ENCODE assay signal across 15 cellular contexts in the genomic region with DNA sequence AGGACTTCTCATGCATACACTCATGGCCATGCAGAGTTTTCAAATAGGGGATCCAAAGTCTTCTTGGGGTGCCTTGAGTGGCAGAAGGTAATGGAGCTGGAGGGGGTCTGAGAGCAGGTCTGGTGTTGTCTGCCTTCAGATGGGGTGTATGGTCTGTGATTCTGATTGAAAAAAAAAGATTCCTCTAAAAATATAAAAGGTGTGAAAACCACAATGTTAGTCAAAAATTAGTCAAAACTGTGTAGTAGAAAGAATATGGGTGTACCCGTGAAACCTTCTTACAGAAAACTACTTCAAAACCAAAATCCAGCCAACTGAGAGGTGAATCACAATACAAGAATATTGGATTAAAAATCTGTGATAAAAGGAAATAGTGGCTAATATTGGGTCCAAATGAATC. TPM values are rescaled to one million over a fixed set of nuclear protein-coding genes. Genes with fewer than 3 reads are reported as not detected.
A peak's percentile ranks its signal among the peaks of the same experiment; 100 is the strongest.
DNase-seq lines count a peak whose midpoint lies in the region; ATAC-seq, FAIRE-seq and TF ChIP-seq lines count a peak whose summit lies in the region.
"Had no signal": no experiment of that assay in that cellular context is flagged by ENCODE, and none has a peak within 500 bp of the region (broad histone marks: within the 10 kb centered on the region; RNA-seq: fewer than 3 reads in every experiment).

No MANE protein-coding gene starts in this region.

- TF ChIP-seq CTCF in GM12865 (IDR thresholded peaks at IDR 0.05; ENCODE audit: insufficient read depth, low read depth, low read length, missing control alignments), result no peak

- H3K4me3 Mint-ChIP-seq in effector memory CD8-positive, alpha-beta T cell, result peak overlapping the region; percentile 63 to 64
- H3K4me3 Mint-ChIP-seq: neural crest cell had no signal

- DNase-seq in GM12865 (ENCODE audit: low read depth) (peak; percentile 45), GM12891 (ENCODE audit: insufficient read length, low spot score) (no peak), NCI-H2029 treated with DMSO at 0.1 percent for 48 hours (lab: John Stamatoyannopoulos, UW) (no peak)
- DNase-seq in effector memory CD8-positive, alpha-beta T cell, result no peak
- DNase-seq in stimulated activated CD4-positive, alpha-beta T cell treated with anti-CD3 and anti-CD28 coated beads, Interleukin-15, amount 100 ng/mL, for 24 hours, result no peak
- DNase-seq: C1 segment of cervical spinal cord; left lung; NCI-H2107; NK-92 treated with Interleukin-12 subunit alpha and Interleukin-12 subunit beta, amount 100 ng/mL, for 24 hours; WERI-Rb-1 had no signal

- H3K27me3 Mint-ChIP-seq in effector memory CD8-positive, alpha-beta T cell, result no peaks in the 10 kb centered on the region

- H3K36me3 Mint-ChIP-seq in effector memory CD8-positive, alpha-beta T cell (ENCODE audit: insufficient read depth), result peaks cover 18% of the 10 kb centered on the region

- TF ChIP-seq POLR2A in GM12891 (IDR thresholded peaks at IDR 0.05; ENCODE audit: low read depth, low read length), result no peak

- H3K4me3 ChIP-seq in GM12865 (ENCODE audit: low read depth, low read length), result no peak overlapping the region
- H3K4me3 ChIP-seq: HAP-1, left lung had no signal

- no peak for FAIRE-seq in GM12891 (lab: Jason Lieb, UNC)

- peaks cover 59 to 81% of the 10 kb centered on the region in 2 donors for H3K4me1 Mint-ChIP-seq in effector memory CD8-positive, alpha-beta T cell (ENCODE audit: low read depth in 2 of 2)
- H3K4me1 Mint-ChIP-seq: neural crest cell had no signal

- ATAC-seq in GM19035 (IDR thresholded peaks at IDR 0.05; ENCODE audit: unreplicated experiment) (peak; percentile 34), HG03175 (IDR thresholded peaks at IDR 0.05; ENCODE audit: unreplicated experiment) (peak; percentile 47), GM21526 (IDR thresholded peaks at IDR 0.05; ENCODE audit: low FRiP score, unreplicated experiment) (no peak)
- peak; percentile 60 for ATAC-seq in effector memory CD8-positive, alpha-beta T cell (replicated peaks)
- ATAC-seq: left lung had no signal

- no peaks in the 10 kb centered on the region for H3K9me3 Mint-ChIP-seq in effector memory CD8-positive, alpha-beta T cell

- peak overlapping the region; percentile 94 to 98 for H3K27ac Mint-ChIP-seq in effector memory CD8-positive, alpha-beta T cell

TF ChIP-seq in GM12891, 5 proteins besides CTCF, POLR2A, EP300 and RAD21:
- no peak for TF ChIP-seq POLR2AphosphoS5 (IDR thresholded peaks at IDR 0.05; ENCODE audit: low read depth, low read length)
- TF ChIP-seq PAX5 (IDR thresholded peaks at IDR 0.05; ENCODE audit: insufficient read depth, low read length, severe bottlenecking), result no peak
- TF ChIP-seq SPI1 (IDR thresholded peaks at IDR 0.05; ENCODE audit: low read depth, low read length), result no peak
- no peak for TF ChIP-seq POU2F2 (IDR thresholded peaks at IDR 0.05; ENCODE audit: low read depth, low read length)
- no peak for TF ChIP-seq TAF1 (IDR thresholded peaks at IDR 0.05; ENCODE audit: low read depth, low read length)

RNA-seq across cellular contexts. Expression of gene DOCK2, which starts 20.1 kb away (rescaled TPM):
- polyA plus RNA-seq in GM12891 (2012; ENCODE audit: low read depth, missing spikeins), result 65.6 TPM
